ENCODE assay signal across 17 cellular contexts in the genomic region with DNA sequence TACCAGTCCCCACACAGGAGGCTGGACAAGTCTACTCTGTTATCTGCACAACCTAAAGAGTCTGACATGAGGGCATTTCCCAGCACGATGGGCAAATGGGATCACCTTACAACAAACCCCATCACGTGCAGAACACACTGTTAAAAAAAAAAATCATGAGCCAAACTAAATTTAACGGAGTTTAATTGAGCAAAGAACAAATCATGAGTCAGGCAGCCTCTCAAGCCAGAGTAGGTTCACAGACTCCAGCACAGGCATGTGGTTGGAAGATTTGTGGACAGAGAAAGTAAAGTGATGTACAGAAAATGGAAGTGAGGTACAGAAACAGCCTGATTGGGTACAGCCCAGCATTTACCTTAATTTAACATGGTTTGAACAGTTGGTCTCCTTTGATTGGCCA. TPM values are rescaled to one million over a fixed set of nuclear protein-coding genes. Genes with fewer than 3 reads are reported as not detected.
DNase-seq lines count a peak whose midpoint lies in the region; ATAC-seq and TF ChIP-seq lines count a peak whose summit lies in the region.
"Had no signal": no experiment of that assay in that cellular context is flagged by ENCODE, and none has a peak within 500 bp of the region (broad histone marks: within the 10 kb centered on the region; RNA-seq: fewer than 3 reads in every experiment).

No MANE protein-coding gene starts in this region.

- intact Hi-C loops in activated CD8-positive, alpha-beta T cell treated with anti-CD3 and anti-CD28 coated beads for 36 hours (cut with micrococcal nuclease) = no loop called here

- no peaks in the 10 kb centered on the region for H3K4me1 ChIP-seq in suprapubic skin

- no peak overlapping the region for H3K27ac ChIP-seq in suprapubic skin
- H3K27ac ChIP-seq: PC-9 had no signal

- no peak overlapping the region for H3K4me3 Mint-ChIP-seq in memory B cell
- H3K4me3 Mint-ChIP-seq in activated CD8-positive, alpha-beta T cell treated with anti-CD3 and anti-CD28 coated beads for 36 hours = no peak overlapping the region
- H3K4me3 Mint-ChIP-seq: B cell; CD4-positive, alpha-beta T cell had no signal

- 66% methylated on average over 3 of the region's 3 CpGs for WGBS in suprapubic skin

- no peaks in the 10 kb centered on the region for H3K9me3 Mint-ChIP-seq in memory B cell
- H3K9me3 Mint-ChIP-seq in activated CD8-positive, alpha-beta T cell treated with anti-CD3 and anti-CD28 coated beads for 36 hours = no peaks in the 10 kb centered on the region
- H3K9me3 Mint-ChIP-seq: CD4-positive, alpha-beta T cell had no signal

- in situ Hi-C loops in astrocyte of the spinal cord (cut with HindIII; ENCODE audit: low sequenced_read_pairs) = no loop called here

- CTCF ChIA-PET in activated CD8-positive, alpha-beta T cell treated with anti-CD3 and anti-CD28 coated beads for 36 hours (lab: Charles Lee) = interaction anchor here (1.5 kb wide), 1 partner anchor 43 kb away, joined by 4 read pairs; no protein-coding TSS in a partner anchor

- H3K4me3 ChIP-seq in astrocyte of the spinal cord (ENCODE audit: low read depth, low read length) (no peak overlapping the region), suprapubic skin (no peak overlapping the region)
- H3K4me3 ChIP-seq: PC-9 had no signal

- POLR2A ChIA-PET in activated CD8-positive, alpha-beta T cell treated with anti-CD3 and anti-CD28 coated beads for 36 hours (lab: Charles Lee) = no interaction called here

- TF ChIP-seq EP300 in suprapubic skin (IDR thresholded peaks at IDR 0.05) = no peak

- no peak for TF ChIP-seq CTCF in astrocyte of the spinal cord (IDR thresholded peaks at IDR 0.05; ENCODE audit: low read depth, low read length)
- no peak for TF ChIP-seq CTCF in activated CD8-positive, alpha-beta T cell treated with anti-CD3 and anti-CD28 coated beads for 36 hours (IDR thresholded peaks at IDR 0.05)
- TF ChIP-seq CTCF in suprapubic skin (IDR thresholded peaks at IDR 0.05) = no peak

- H3K27me3 ChIP-seq in suprapubic skin = no peaks in the 10 kb centered on the region

- no peak for ATAC-seq in memory B cell (ENCODE audit: low read depth)
- ATAC-seq in activated CD8-positive, alpha-beta T cell treated with anti-CD3 and anti-CD28 coated beads for 36 hours = no peak

- H3K4me1 Mint-ChIP-seq in memory B cell = peaks cover 9% of the 10 kb centered on the region
- H3K4me1 Mint-ChIP-seq in activated CD8-positive, alpha-beta T cell treated with anti-CD3 and anti-CD28 coated beads for 36 hours (ENCODE audit: low read depth) = no peaks in the 10 kb centered on the region

- TF ChIP-seq POLR2A in suprapubic skin (IDR thresholded peaks at IDR 0.05) = no peak

- H3K36me3 ChIP-seq in suprapubic skin = no peaks in the 10 kb centered on the region

- peaks cover 13% of the 10 kb centered on the region for H3K36me3 Mint-ChIP-seq in memory B cell
- H3K36me3 Mint-ChIP-seq in activated CD8-positive, alpha-beta T cell treated with anti-CD3 and anti-CD28 coated beads for 36 hours (ENCODE audit: low read depth) = no peaks in the 10 kb centered on the region

- no peaks in the 10 kb centered on the region for H3K9me3 ChIP-seq in suprapubic skin

- H3K27me3 Mint-ChIP-seq in memory B cell = no peaks in the 10 kb centered on the region
- H3K27me3 Mint-ChIP-seq in activated CD8-positive, alpha-beta T cell treated with anti-CD3 and anti-CD28 coated beads for 36 hours = no peaks in the 10 kb centered on the region
- H3K27me3 Mint-ChIP-seq: B cell; CD4-positive, alpha-beta T cell had no signal

- peak; percentile 16 for DNase-seq in EH (ENCODE audit: low read depth)
- DNase-seq in HT1080 (ENCODE audit: low read depth) = peak; percentile 49
- peak; percentile 13 for DNase-seq in astrocyte of the spinal cord (ENCODE audit: low read depth, low spot score)
- DNase-seq in memory B cell (ENCODE audit: low spot score in 2 of 2) = no peak
- no peak for DNase-seq in activated CD4-positive, alpha-beta T cell treated with anti-CD3 and anti-CD28 coated beads for 4 hours
- no peak for DNase-seq in activated CD8-positive, alpha-beta T cell treated with anti-CD3 and anti-CD28 coated beads for 36 hours
- no peak for DNase-seq in suprapubic skin (ENCODE audit: low spot score in 2 of 2)
- DNase-seq: CD4-positive, alpha-beta T cell; HCEC 1CT; MV-4-11; NCI-H1417; NCI-H1930; NCI-H2171 treated with DMSO at 0.1 percent for 48 hours; NCI-H748 treated with DMSO at 0.1 percent for 48 hours; PC-9; SW 1271 had no signal

- H3K27ac Mint-ChIP-seq in memory B cell = peak overlapping the region; percentile 32
- H3K27ac Mint-ChIP-seq in activated CD8-positive, alpha-beta T cell treated with anti-CD3 and anti-CD28 coated beads for 36 hours = no peak overlapping the region
- H3K27ac Mint-ChIP-seq: B cell; CD4-positive, alpha-beta T cell had no signal

RNA-seq across cellular contexts. Expression of a gene that starts 59.9 kb away (rescaled TPM):
- 0.47 and 1.0 TPM in 2 replicates for total RNA-seq in HT1080 (2014; rRNA removed; shearing (Covaris generic))
- polyA plus RNA-seq in HT1080 (2015; cell fraction: cytosol; rRNA removed) = 0.27 and 0.42 TPM in 2 replicates
- polyA plus RNA-seq in HT1080 (2015; cell fraction: nucleus; rRNA removed) = 0.31 and 0.78 TPM in 2 replicates
- not detected for total RNA-seq in activated CD8-positive, alpha-beta T cell treated with anti-CD3 and anti-CD28 coated beads for 36 hours
- 1 to 10 TPM in 3 of 4 donors, under 1 TPM in 1; 0.29 to 3.9 (median 2.0) TPM for total RNA-seq in suprapubic skin

Comparison
In these comparisons a context has a peak if more than half of its experiments do, and no peak if none do; other contexts are left out.
1. DNase-seq: peak in EH (single experiment), HT1080 (single experiment) and astrocyte of the spinal cord (single experiment); none in memory B cell (0 of 2), activated CD4-positive, alpha-beta T cell treated with anti-CD3 and anti-CD28 coated beads for 4 hours (0 of 2), activated CD8-positive, alpha-beta T cell treated with anti-CD3 and anti-CD28 coated beads for 36 hours (single experiment) and suprapubic skin (0 of 2).